ENCODE assay signal across 1 cellular context in genomic region chr10:34018129-34018528, GRCh38.
TF ChIP-seq lines count a peak whose summit lies in the region.

No MANE protein-coding gene starts in this region.

TF ChIP-seq in GM23338, 12 proteins besides CTCF, POLR2A, EP300 and RAD21 (continued from another document):
- TF ChIP-seq ZNF462 (CRISPR knock-in tag; IDR thresholded peaks at IDR 0.05), result no peak
TF ChIP-seq in GM23338: peak in this region for 0.
